ENCODE assay signal across 27 cellular contexts in genomic region chr7:77703220-77703472, GRCh38. TPM values are rescaled to one million over a fixed set of nuclear protein-coding genes. Genes with fewer than 3 reads are reported as not detected.
DNase-seq lines count a peak whose midpoint lies in the region; ATAC-seq, FAIRE-seq and TF ChIP-seq lines count a peak whose summit lies in the region.
"Had no signal": no experiment of that assay in that cellular context is flagged by ENCODE, and none has a peak within 500 bp of the region (broad histone marks: within the 10 kb centered on the region; RNA-seq: fewer than 3 reads in every experiment).

No MANE protein-coding gene starts in this region.

- no CpG with 5 or more reads among the region's 2 CpGs for WGBS in H9 (ENCODE audit: extremely low coverage, insufficient read length, low lambda C conversion rate)
- 71% methylated on average over 2 of the region's 2 CpGs for WGBS in GM12878 (ENCODE audit: insufficient coverage, insufficient replicate concordance, low lambda C conversion rate, missing lambda C conversion rate)

- H2BK20ac ChIP-seq in H9 (ENCODE audit: low read depth, low read length, poor library complexity, severe bottlenecking), result no peak overlapping the region

- H2BK15ac ChIP-seq in H9 (ENCODE audit: low read depth, low read length), result no peak overlapping the region

- H3K27ac ChIP-seq in CD4-positive, alpha-beta memory T cell (ENCODE audit: low read depth, low read length), result no peak overlapping the region
- no peak overlapping the region for H3K27ac ChIP-seq in H9 (ENCODE audit: insufficient read length, low read depth, low read length)
- no peak overlapping the region for H3K27ac ChIP-seq in GM12878 (ENCODE audit: control insufficient read depth, insufficient read depth)
- H3K27ac ChIP-seq: cardiac muscle cell, foreskin keratinocyte, Peyer's patch, uterus had no signal

- no peak overlapping the region for H2AK5ac ChIP-seq in H9 (ENCODE audit: insufficient read length, low read length)

- H3K9me3 Mint-ChIP-seq in CD4-positive, alpha-beta memory T cell, result no peaks in the 10 kb centered on the region
- H3K9me3 Mint-ChIP-seq in H9, result no peaks in the 10 kb centered on the region
- H3K9me3 Mint-ChIP-seq in neural crest cell, result no peaks in the 10 kb centered on the region
- H3K9me3 Mint-ChIP-seq: activated B cell treated with CpG ODN at 0.5 μM for 24 hours; activated naive CD4-positive, alpha-beta T cell treated with anti-CD3 and anti-CD28 coated beads, Interleukin-2, amount 50 U/mL, for 72 hours; stimulated activated naive CD8-positive, alpha-beta T cell treated with anti-CD3 and anti-CD28 coated beads, Interleukin-15, Interleukin-2, amounts not matched to agents 100 ng/mL and 50 ng/mL, for 24 hours had no signal

- H3K9me3 ChIP-seq in CD4-positive, alpha-beta memory T cell (ENCODE audit: control insufficient read depth in 1 of 2, low read length in 2 of 2), result no peaks in the 10 kb centered on the region
- H3K9me3 ChIP-seq in H9 (ENCODE audit: control insufficient read depth, low read depth, low read length) (no peaks in the 10 kb centered on the region), GM12878 (replicated peaks; ENCODE audit: control insufficient read depth, insufficient read depth, low read length) (no peaks in the 10 kb centered on the region)
- H3K9me3 ChIP-seq: heart left ventricle, Peyer's patch, uterus had no signal

- no peak overlapping the region for H2BK5ac ChIP-seq in H9 (ENCODE audit: insufficient read length, low read length)

- H4K20me1 ChIP-seq in H9 (ENCODE audit: control insufficient read depth, insufficient read depth, insufficient read length) (no peaks in the 10 kb centered on the region), GM12878 (ENCODE audit: control insufficient read depth, insufficient read depth) (peaks cover 3% of the 10 kb centered on the region; the same call in 1 of the 2 replicates)

- no peak overlapping the region for H2BK12ac ChIP-seq in H9 (ENCODE audit: insufficient read length, low read depth, low read length)

- H4K5ac ChIP-seq in H9 (ENCODE audit: insufficient read length, low read depth, low read length), result no peak overlapping the region

- H3K27me3 ChIP-seq in CD4-positive, alpha-beta memory T cell (ENCODE audit: insufficient read depth, low read length), result no peaks in the 10 kb centered on the region
- H3K27me3 ChIP-seq in H9 (ENCODE audit: insufficient read depth, low read length) (no peaks in the 10 kb centered on the region), GM12878 (replicated peaks in 1 of 2; ENCODE audit: control insufficient read depth in 2 of 2, insufficient read depth in 2 of 2, low read length in 1 of 2) (no peaks in the 10 kb centered on the region)
- H3K27me3 ChIP-seq: cardiac muscle cell, foreskin keratinocyte, heart left ventricle, Peyer's patch, uterus had no signal

- BruUV-seq in GM12878 (replicated peaks; lab: Mats Ljungman, UMichigan), result no TSS peak

- no peak overlapping the region for H3K4ac ChIP-seq in H9 (ENCODE audit: low read depth, low read length)

- no peak for TF ChIP-seq POLR2A in GM12878 (IDR thresholded peaks at IDR 0.05; ENCODE audit: low read depth, low read length)

- no peak overlapping the region for H3K56ac ChIP-seq in H9 (ENCODE audit: insufficient read length, low read depth, low read length)

- peaks cover 11 to 19% of the 10 kb centered on the region in 2 donors for H3K36me3 Mint-ChIP-seq in CD4-positive, alpha-beta memory T cell
- H3K36me3 Mint-ChIP-seq in H9 (ENCODE audit: insufficient read depth in 1 of 3, low read depth in 3 of 3), result peaks cover 0 to 11% (median 10%) of the 10 kb centered on the region in 3 experiments; a peak in 6 of 7 replicates
- no peaks in the 10 kb centered on the region for H3K36me3 Mint-ChIP-seq in neural crest cell (ENCODE audit: low read depth)

- ATAC-seq in GM12878, result peak; percentile 25
- ATAC-seq in left ventricle myocardium superior, result no peak
- ATAC-seq: activated naive CD4-positive, alpha-beta T cell treated with anti-CD3 and anti-CD28 coated beads, Interleukin-2, amount 50 U/mL, for 72 hours; esophagus mucosa; foreskin keratinocyte; heart left ventricle had no signal

- H3K9ac ChIP-seq in H9 (ENCODE audit: extremely low read depth, insufficient read length, low read length) (no peak overlapping the region), GM12878 (ENCODE audit: control insufficient read depth, insufficient read depth, low read length) (no peak overlapping the region)

- peaks cover 35 to 69% (median 53%) of the 10 kb centered on the region in 4 donors for H3K4me1 Mint-ChIP-seq in CD4-positive, alpha-beta memory T cell
- H3K4me1 Mint-ChIP-seq in H9 (peaks cover 21 to 24% of the 10 kb centered on the region in 2 experiments), neural crest cell (peaks cover 29% of the 10 kb centered on the region)

- peaks cover 70% of the 10 kb centered on the region for H3K4me1 ChIP-seq in CD4-positive, alpha-beta memory T cell (ENCODE audit: insufficient read depth, low read length)
- H3K4me1 ChIP-seq in H9 (ENCODE audit: insufficient read depth, low read length), result no peaks in the 10 kb centered on the region
- H3K4me1 ChIP-seq in GM12878 (ENCODE audit: control insufficient read depth, insufficient read depth, low read length), result peaks cover 8% of the 10 kb centered on the region
- H3K4me1 ChIP-seq: uterus had no signal

- no peak overlapping the region for H3K4me2 ChIP-seq in H9 (ENCODE audit: insufficient read depth, insufficient read length, low read length)
- 0 out of 2 replicates have a peak overlapping the region, but pooled peaks have one; percentile 41 for H3K4me2 ChIP-seq in GM12878 (ENCODE audit: control insufficient read depth, insufficient read depth)

- no peak for TF ChIP-seq EP300 in GM12878 (IDR thresholded peaks at IDR 0.05; ENCODE audit: borderline replicate concordance in 1 of 2, control insufficient read depth in 1 of 2, low read depth in 2 of 2, low read length in 2 of 2)

- in situ Hi-C loops in GM12878 (cut with MboI), result no loop called here

- CTCF ChIA-PET in CD4-positive, alpha-beta memory T cell (lab: Charles Lee; ENCODE audit: partially characterized antibody), result interaction anchor here (0.8 to 1.0 kb wide), 2 partner anchors 15 to 45 kb away, joined by 3 read pairs; no protein-coding TSS in a partner anchor
- CTCF ChIA-PET in GM12878 (lab: Yijun Ruan, JAX), result interaction anchor here (0.8 to 3.4 kb wide), 6 partner anchors 45 to 161 kb away, joined by 3 to 13 read pairs (median 4); no protein-coding TSS in a partner anchor

- no peak overlapping the region for H3T11ph ChIP-seq in H9 (ENCODE audit: low read length)

- no peak overlapping the region for H2BK120ac ChIP-seq in H9 (ENCODE audit: low read depth, low read length, poor library complexity, severe bottlenecking)

- RAD21 ChIA-PET in GM12878 (lab: Charles Lee; ENCODE audit: unreplicated experiment), result interaction anchor here (0.8 to 1.0 kb wide), 2 partner anchors 44 to 52 kb away, joined by 4 read pairs; no protein-coding TSS in a partner anchor

- H3K18ac ChIP-seq in H9 (ENCODE audit: insufficient read length, low read depth, low read length), result no peak overlapping the region

- H2AFZ ChIP-seq in H9 (ENCODE audit: low read length) (no peak overlapping the region), GM12878 (ENCODE audit: control insufficient read depth, low read depth, low read length) (no peak overlapping the region)

- no peak for TF ChIP-seq RAD21 in GM12878 (IDR thresholded peaks at IDR 0.05; ENCODE audit: insufficient read depth, low read depth, low read length)

- no peak overlapping the region for H3K14ac ChIP-seq in H9 (ENCODE audit: insufficient read depth, low read length)

- peak overlapping the region in 6 of 8 donors; percentile 23 to 65 (median 54) for H3K4me3 Mint-ChIP-seq in CD4-positive, alpha-beta memory T cell
- no peak overlapping the region for H3K4me3 Mint-ChIP-seq in H9
- H3K4me3 Mint-ChIP-seq in neural crest cell, result peak overlapping the region; percentile 25
- H3K4me3 Mint-ChIP-seq: activated B cell treated with CpG ODN at 0.5 μM for 24 hours; stimulated activated naive CD8-positive, alpha-beta T cell treated with anti-CD3 and anti-CD28 coated beads, Interleukin-15, Interleukin-2, amounts not matched to agents 100 ng/mL and 50 ng/mL, for 24 hours had no signal

- POLR2A ChIA-PET in CD4-positive, alpha-beta memory T cell (lab: Charles Lee; ENCODE audit: partially characterized antibody), result interaction anchor here (0.6 kb wide), 1 partner anchor 244 kb away, joined by 3 read pairs; no protein-coding TSS in a partner anchor
- POLR2A ChIA-PET in GM12878 (lab: Charles Lee), result interaction anchor here (0.7 to 1.3 kb wide), 3 partner anchors 19 to 137 kb away, joined by 3 to 9 read pairs (median 3); no protein-coding TSS in a partner anchor

- H3K23me2 ChIP-seq in H9 (ENCODE audit: insufficient read length, low read depth, low read length, poor library complexity, severe bottlenecking), result no peaks in the 10 kb centered on the region

- no peak for DNase-seq in CD4-positive, alpha-beta memory T cell
- no peak for DNase-seq in H9
- no peak for DNase-seq in GM12878 (ENCODE audit: low read depth, low spot score)
- DNase-seq in neural crest cell (ENCODE audit: low read depth, low spot score), result no peak
- no peak for DNase-seq in kidney glomerular epithelial cell (lab: John Stamatoyannopoulos, UW)
- no peak for DNase-seq in activated CD4-positive, alpha-beta T cell treated with anti-CD3 and anti-CD28 coated beads, Interleukin-2, amount 50 U/mL, for 4 hours
- DNase-seq in left ventricle myocardium superior, result no peak
- DNase-seq: activated B cell treated with CpG ODN at 0.5 μM for 24 hours; activated CD4-positive, alpha-beta T cell treated with anti-CD3 and anti-CD28 coated beads, Interleukin-2, amount 50 U/mL, for 1 hour; aorta; cortex of kidney; foreskin keratinocyte; heart left ventricle; NCI-H1048; NCI-H1694 treated with DMSO at 0.1 percent for 48 hours; NCI-H524; nucleus accumbens; Peyer's patch; SHP77 treated with DMSO at 0.1 percent for 48 hours; SW 1271; T1000; uterus had no signal

- peak; percentile 36 for TF ChIP-seq CTCF in H9 (conservative IDR thresholded peaks at IDR 0.05)
- no peak for TF ChIP-seq CTCF in GM12878 (IDR thresholded peaks at IDR 0.05 in 2 of 3, conservative IDR thresholded peaks at IDR 0.05 in 1 of 3; ENCODE audit: control insufficient read depth in 2 of 3, extremely low read depth in 1 of 3, insufficient read depth in 1 of 3, low read depth in 3 of 3, low read length in 3 of 3)
- TF ChIP-seq CTCF in neural crest cell (conservative IDR thresholded peaks at IDR 0.05), result no peak

- FAIRE-seq in GM12878 (lab: Jason Lieb, UNC), result no peak
- FAIRE-seq: G401.6 had no signal

- H3K27me3 Mint-ChIP-seq in CD4-positive, alpha-beta memory T cell, result no peaks in the 10 kb centered on the region
- no peaks in the 10 kb centered on the region for H3K27me3 Mint-ChIP-seq in H9 (ENCODE audit: low read depth)
- H3K27me3 Mint-ChIP-seq in neural crest cell (ENCODE audit: low read depth), result no peaks in the 10 kb centered on the region
- H3K27me3 Mint-ChIP-seq: activated B cell treated with CpG ODN at 0.5 μM for 24 hours; stimulated activated naive CD8-positive, alpha-beta T cell treated with anti-CD3 and anti-CD28 coated beads, Interleukin-15, Interleukin-2, amounts not matched to agents 100 ng/mL and 50 ng/mL, for 24 hours had no signal

- no peak overlapping the region for H4K8ac ChIP-seq in H9 (replicated peaks; ENCODE audit: insufficient read length, low read depth, low read length)

- H3K36me3 ChIP-seq in CD4-positive, alpha-beta memory T cell (ENCODE audit: insufficient read depth, low read length), result no peaks in the 10 kb centered on the region
- H3K36me3 ChIP-seq in GM12878 (ENCODE audit: control insufficient read depth in 2 of 2, insufficient read depth in 2 of 2, low read length in 1 of 2), result peaks cover 0 to 5% of the 10 kb centered on the region in 2 experiments; a peak in 1 of 4 replicates
- H3K36me3 ChIP-seq: uterus had no signal

- H3K4me3 ChIP-seq in CD4-positive, alpha-beta memory T cell (ENCODE audit: low read length in 2 of 2), result no peak overlapping the region
- no peak overlapping the region; the same call in 1 of the 2 replicates for H3K4me3 ChIP-seq in GM12878
- H3K4me3 ChIP-seq: cardiac muscle cell, heart left ventricle, Peyer's patch, uterus had no signal

- no peak overlapping the region for H4K91ac ChIP-seq in H9 (ENCODE audit: insufficient read length, low read depth, low read length)

- no peak overlapping the region for H3K23ac ChIP-seq in H9 (ENCODE audit: insufficient read length, low read depth, low read length)

- intact Hi-C loops in CD4-positive, alpha-beta memory T cell (cut with micrococcal nuclease), result no loop called here
- intact Hi-C loops in GM12878 (cut with micrococcal nuclease; ENCODE audit: unreplicated experiment) (no loop called here), left ventricle myocardium superior (cut with micrococcal nuclease) (no loop called here)

- H3K79me2 ChIP-seq in H9 (ENCODE audit: insufficient read depth, low read length), result peaks cover 8% of the 10 kb centered on the region; the same call in 1 of the 2 replicates
- peaks cover 91% of the 10 kb centered on the region for H3K79me2 ChIP-seq in GM12878 (ENCODE audit: control insufficient read depth, insufficient read depth, low read length)

- H3K79me1 ChIP-seq in H9 (ENCODE audit: insufficient read depth, low read depth, low read length, poor library complexity, severe bottlenecking), result peaks cover 6% of the 10 kb centered on the region

- H3K27ac Mint-ChIP-seq in CD4-positive, alpha-beta memory T cell, result peak overlapping the region in 2 of 7 donors; percentile 5 to 28
- H3K27ac Mint-ChIP-seq in H9 (peak overlapping the region in 1 of 3 experiments; percentile 63; a peak in 3 of 7 replicates), neural crest cell (ENCODE audit: unreplicated experiment) (no peak overlapping the region)
- H3K27ac Mint-ChIP-seq: activated B cell treated with CpG ODN at 0.5 μM for 24 hours; stimulated activated naive CD8-positive, alpha-beta T cell treated with anti-CD3 and anti-CD28 coated beads, Interleukin-15, Interleukin-2, amounts not matched to agents 100 ng/mL and 50 ng/mL, for 24 hours had no signal

- SMC1A ChIA-PET in GM12878 (lab: Charles Lee; ENCODE audit: uncharacterized antibody, unreplicated experiment), result interaction anchor here (0.8 to 2.1 kb wide), 8 partner anchors 16 to 236 kb away, joined by 3 to 10 read pairs (median 4); no protein-coding TSS in a partner anchor

RNA-seq across cellular contexts. Expression of gene RSBN1L, which starts 6.9 kb away (rescaled TPM):
- total RNA-seq in CD4-positive, alpha-beta memory T cell, result 10 to 100 TPM; 45.0 to 51.0 TPM
- polyA plus RNA-seq in CD4-positive, alpha-beta memory T cell, result 1 to 10 TPM; 6.3 to 7.6 TPM
- total RNA-seq in H9 (2021) (20.6 and 20.7 TPM in 2 replicates), GM12878 (2014; rRNA removed) (11.4 and 14.3 TPM in 2 replicates), GM12878 (2014; rRNA removed; fragmentation: Illumina TruSeq; extraction: Trizol) (23.7 and 24.8 TPM in 2 replicates), GM12878 (2021) (14.7 and 15.9 TPM in 2 replicates), neural crest cell (23.6 and 24.4 TPM in 2 replicates), left ventricle myocardium superior (10.1 TPM)
- 24.9 and 25.6 TPM in 2 replicates for total RNA-seq in GM12878 (2013; cell fraction: nucleolus; rRNA removed)
- 5.2 TPM for polyA plus RNA-seq in GM12878 (2011; ENCODE audit: low read depth)
- polyA plus RNA-seq in GM12878 (2011; rRNA removed) (17.6 and 21.3 TPM in 2 replicates), GM12878 (2014; fragmentation: Illumina TruSeq; extraction: Trizol) (21.5 and 24.9 TPM in 2 replicates), GM12878 (2014; fragmentation: Nextera tagmentation; extraction: Ambion mirVana) (1 to 10 TPM; 4.6 to 6.9 TPM), GM12878 (2014; rRNA removed) (9.2 and 10.0 TPM in 2 replicates), GM12878 (2016; fragmentation: Nextera tagmentation; extraction: Ambion mirVana) (1 to 10 TPM; 4.5 to 5.2 TPM)
- polyA plus RNA-seq in GM12878 (2011; cell fraction: cytosol; rRNA removed), result 4.6 and 7.6 TPM in 2 replicates
- 8.6 TPM in 2 replicates for polyA plus RNA-seq in GM12878 (2011; cell fraction: nucleus; rRNA removed)
- polyA plus RNA-seq in GM12878 (2012), result 9.4 and 12.3 TPM in 2 replicates
- polyA minus RNA-seq in GM12878 (2011; rRNA and poly(A)+ RNA removed), result 20.5 and 30.3 TPM in 2 replicates
- polyA minus RNA-seq in GM12878 (2011; cell fraction: cytosol; rRNA and poly(A)+ RNA removed), result 6.9 and 13.3 TPM in 2 replicates
- polyA minus RNA-seq in GM12878 (2011; cell fraction: nucleus; rRNA and poly(A)+ RNA removed), result 5.8 and 11.3 TPM in 2 replicates

Comparison
In these comparisons a context has a peak if more than half of its experiments do, and no peak if none do; other contexts are left out.
1. H3K4me3 Mint-ChIP-seq: peak in CD4-positive, alpha-beta memory T cell (6 of 8) and neural crest cell (single experiment); none in H9 (0 of 2).